In genomic region chr11:62603072-62603408, GRCh38 we compare ENCODE assay signal across 1 cellular context.
TF ChIP-seq lines count a peak whose summit lies in the region.

No MANE protein-coding gene starts in this region.

TF ChIP-seq in IMR-90, 13 proteins besides CTCF, POLR2A, EP300 and RAD21 (continued from another document):
- TF ChIP-seq NFE2L2 (IDR thresholded peaks at IDR 0.05; ENCODE audit: low read depth, low read length) (no peak), RFX5 (IDR thresholded peaks at IDR 0.05; ENCODE audit: low read depth, low read length) (no peak), RCOR1 (IDR thresholded peaks at IDR 0.05; ENCODE audit: insufficient replicate concordance, low read length) (no peak), CEBPB (IDR thresholded peaks at IDR 0.05; ENCODE audit: low read depth, low read length) (no peak), BHLHE40 (IDR thresholded peaks at IDR 0.05; ENCODE audit: low read depth, low read length) (no peak), MAFK (IDR thresholded peaks at IDR 0.05; ENCODE audit: low read depth, low read length) (no peak), MAZ (IDR thresholded peaks at IDR 0.05; ENCODE audit: borderline replicate concordance, low read depth, low read length) (no peak), MXI1 (IDR thresholded peaks at IDR 0.05; ENCODE audit: borderline replicate concordance, low read depth, low read length) (no peak), FOS (IDR thresholded peaks at IDR 0.05; ENCODE audit: low read depth, low read length) (no peak)
- TF ChIP-seq, protein P1, sequence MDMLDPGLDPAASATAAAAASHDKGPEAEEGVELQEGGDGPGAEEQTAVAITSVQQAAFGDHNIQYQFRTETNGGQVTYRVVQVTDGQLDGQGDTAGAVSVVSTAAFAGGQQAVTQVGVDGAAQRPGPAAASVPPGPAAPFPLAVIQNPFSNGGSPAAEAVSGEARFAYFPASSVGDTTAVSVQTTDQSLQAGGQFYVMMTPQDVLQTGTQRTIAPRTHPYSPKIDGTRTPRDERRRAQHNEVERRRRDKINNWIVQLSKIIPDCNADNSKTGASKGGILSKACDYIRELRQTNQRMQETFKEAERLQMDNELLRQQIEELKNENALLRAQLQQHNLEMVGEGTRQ (IDR thresholded peaks at IDR 0.05; ENCODE audit: low read depth, low read length), result no peak
